Comparison of ENCODE assay signal across 10 cellular contexts in genomic region chr19:35029737-35030256, GRCh38. TPM values are rescaled to one million over a fixed set of nuclear protein-coding genes. Genes with fewer than 3 reads are reported as not detected.
DNase-seq lines count a peak whose midpoint lies in the region; ATAC-seq, FAIRE-seq and TF ChIP-seq lines count a peak whose summit lies in the region.
"Had no signal": no experiment of that assay in that cellular context is flagged by ENCODE, and none has a peak within 500 bp of the region (broad histone marks: within the 10 kb centered on the region; RNA-seq: fewer than 3 reads in every experiment).

No MANE protein-coding gene starts in this region.

- H2AK5ac ChIP-seq in mesenchymal stem cell (ENCODE audit: low read length, severe bottlenecking): no peak overlapping the region

- H3K9me3 ChIP-seq in K562 (replicated peaks; ENCODE audit: control insufficient read depth, insufficient read depth, low read depth, low read length) (no peaks in the 10 kb centered on the region), mesenchymal stem cell (ENCODE audit: control insufficient read depth, low read length) (no peaks in the 10 kb centered on the region), vagina (no peaks in the 10 kb centered on the region)

- intact Hi-C loops in K562 (cut with micrococcal nuclease): no loop called here
- intact Hi-C loops in vagina (cut with DNase I): no loop called here

- peak overlapping the region; percentile 54 for H3K4me3 Mint-ChIP-seq in activated naive CD4-positive, alpha-beta T cell treated with anti-CD3 and anti-CD28 coated beads, Interleukin-2, amount 50 U/mL, for 24 hours

- peaks cover 2 to 17% of the 10 kb centered on the region in 2 experiments; a peak in 1 of 5 replicates for H3K27me3 ChIP-seq in K562 (ENCODE audit: control insufficient read depth in 2 of 2, insufficient read depth in 2 of 2, low read length in 2 of 2)
- peaks cover 16 to 18% of the 10 kb centered on the region in 2 experiments for H3K27me3 ChIP-seq in mesenchymal stem cell (ENCODE audit: control insufficient read depth in 1 of 2, insufficient read depth in 1 of 2, low read length in 2 of 2)
- H3K27me3 ChIP-seq in vagina: no peaks in the 10 kb centered on the region

- H4K20me1 ChIP-seq in K562 (replicated peaks; ENCODE audit: control insufficient read depth, insufficient read depth, low read length): 0 out of 2 replicates have a peak, but pooled peaks cover 3% of the 10 kb centered on the region

- peaks cover 33% of the 10 kb centered on the region for H3K36me3 ChIP-seq in K562 (ENCODE audit: control insufficient read depth, insufficient read depth, low read length)
- H3K36me3 ChIP-seq in mesenchymal stem cell (ENCODE audit: control insufficient read depth in 1 of 2, insufficient read depth in 2 of 2, low read depth in 1 of 2, low read length in 2 of 2): peaks cover 41 to 45% of the 10 kb centered on the region in 2 experiments
- H3K36me3 ChIP-seq in vagina: no peaks in the 10 kb centered on the region

- H3K4me1 ChIP-seq in K562 (replicated peaks in 1 of 2; ENCODE audit: control insufficient read depth in 2 of 2, insufficient read depth in 2 of 2, low read length in 2 of 2): peaks cover 0 to 25% of the 10 kb centered on the region in 2 experiments; a peak in 4 of 5 replicates
- peaks cover 23% of the 10 kb centered on the region for H3K4me1 ChIP-seq in mesenchymal stem cell (ENCODE audit: control insufficient read depth, insufficient read depth, low read depth, low read length)
- H3K4me1 ChIP-seq in vagina: peaks cover 14% of the 10 kb centered on the region

- H4K8ac ChIP-seq in mesenchymal stem cell (ENCODE audit: low read length): no peak overlapping the region

- H3K4me2 ChIP-seq in K562 (ENCODE audit: insufficient read depth, low read length) (peak overlapping the region; percentile 70), mesenchymal stem cell (ENCODE audit: low read length, poor library complexity, severe bottlenecking) (peak overlapping the region; percentile 86)

- H3K9ac ChIP-seq in K562 (ENCODE audit: insufficient read depth in 1 of 2, low read depth in 2 of 2, low read length in 2 of 2): peak overlapping the region; percentile 12 to 79; a peak in 3 of 4 replicates
- peak overlapping the region; percentile 58 for H3K9ac ChIP-seq in mesenchymal stem cell (ENCODE audit: low read length)

- no peaks in the 10 kb centered on the region for H3K79me2 ChIP-seq in K562 (ENCODE audit: control insufficient read depth, insufficient read depth, low read length)

- peak overlapping the region; percentile 54 for H3K4me3 ChIP-seq in K562
- H3K4me3 ChIP-seq in mesenchymal stem cell (ENCODE audit: insufficient read depth in 1 of 2, low read depth in 1 of 2, low read length in 2 of 2): peak overlapping the region; percentile 60 to 62
- peak overlapping the region; percentile 47 to 86 for H3K4me3 ChIP-seq in vagina

- 0 out of 2 replicates have a peak overlapping the region, but pooled peaks have one; percentile 47 for H2AFZ ChIP-seq in K562 (ENCODE audit: low read depth, low read length)
- no peak overlapping the region for H2AFZ ChIP-seq in mesenchymal stem cell (ENCODE audit: low read depth, low read length)

- in situ Hi-C loops in K562 (cut with MboI): no loop called here

- FAIRE-seq in K562 (lab: Jason Lieb, UNC): peak; percentile 6
- FAIRE-seq in frontal cortex (lab: Jason Lieb, UNC): no peak
- FAIRE-seq: colon had no signal

- CTCF ChIA-PET in K562 (lab: Yijun Ruan, JAX; ENCODE audit: low intra/inter-chr PET ratio): no interaction called here

- no peak overlapping the region for H2BK12ac ChIP-seq in mesenchymal stem cell (ENCODE audit: low read length in 2 of 2)

- no peak overlapping the region for H3K27ac ChIP-seq in K562 (ENCODE audit: extremely low read depth, low read depth, low read length)
- no peak overlapping the region for H3K27ac ChIP-seq in mesenchymal stem cell (ENCODE audit: low read length, poor library complexity, severe bottlenecking)
- peak overlapping the region; percentile 56 for H3K27ac ChIP-seq in vagina

- H3K9me1 ChIP-seq in K562 (ENCODE audit: control insufficient read depth, insufficient read depth, low read length): no peaks in the 10 kb centered on the region

- H3K27ac Mint-ChIP-seq in activated naive CD4-positive, alpha-beta T cell treated with anti-CD3 and anti-CD28 coated beads, Interleukin-2, amount 50 U/mL, for 24 hours: no peak overlapping the region
- H3K27ac Mint-ChIP-seq: IgD-negative memory B cell had no signal

- H2BK5ac ChIP-seq in mesenchymal stem cell (ENCODE audit: low read depth, low read length, poor library complexity, severe bottlenecking): no peak overlapping the region

- H3K23ac ChIP-seq in mesenchymal stem cell (ENCODE audit: low read length in 2 of 2): no peak overlapping the region

- DNase-seq in activated naive CD4-positive, alpha-beta T cell treated with Interleukin-2 at 50 U/mL for 16 hours: no peak
- DNase-seq in K562 (ENCODE audit: extremely low read depth in 1 of 4, low spot score in 3 of 4) (peak in 3 of 4 experiments; percentile 37 to 43 (median 41)), mesenchymal stem cell (peak; percentile 7), vagina (ENCODE audit: extremely low spot score in 2 of 2) (no peak), cerebellum (ENCODE audit: low spot score) (no peak), frontal cortex (ENCODE audit: low spot score in 2 of 2) (no peak)

- ATAC-seq in K562 (peak; percentile 33), HG02623 (IDR thresholded peaks at IDR 0.05; ENCODE audit: unreplicated experiment) (no peak)

- POLR2A ChIA-PET in K562 (lab: Yijun Ruan, JAX): no interaction called here

- peaks cover 13% of the 10 kb centered on the region for H3K27me3 Mint-ChIP-seq in activated naive CD4-positive, alpha-beta T cell treated with anti-CD3 and anti-CD28 coated beads, Interleukin-2, amount 50 U/mL, for 24 hours

- H2BK15ac ChIP-seq in mesenchymal stem cell (ENCODE audit: low read depth, poor library complexity, severe bottlenecking): no peak overlapping the region

- TF ChIP-seq EP300 in K562 (IDR thresholded peaks at IDR 0.05; ENCODE audit: low read length): no peak

- BruUV-seq in K562 (replicated peaks; lab: Mats Ljungman, UMichigan): no TSS peak

- no peak for TF ChIP-seq RAD21 in K562 (CRISPR knock-in tag; conservative IDR thresholded peaks at IDR 0.05 in 1 of 2, IDR thresholded peaks at IDR 0.05 in 1 of 2)

- H3K4me1 Mint-ChIP-seq in activated naive CD4-positive, alpha-beta T cell treated with anti-CD3 and anti-CD28 coated beads, Interleukin-2, amount 50 U/mL, for 24 hours: peaks cover 7% of the 10 kb centered on the region

- H3K14ac ChIP-seq in mesenchymal stem cell (ENCODE audit: low read length in 2 of 2): no peak overlapping the region

- no peaks in the 10 kb centered on the region for H3K36me3 Mint-ChIP-seq in activated naive CD4-positive, alpha-beta T cell treated with anti-CD3 and anti-CD28 coated beads, Interleukin-2, amount 50 U/mL, for 24 hours

- H3K9me3 Mint-ChIP-seq in activated naive CD4-positive, alpha-beta T cell treated with anti-CD3 and anti-CD28 coated beads, Interleukin-2, amount 50 U/mL, for 24 hours: no peaks in the 10 kb centered on the region
- H3K9me3 Mint-ChIP-seq: IgD-negative memory B cell had no signal

- no peaks in the 10 kb centered on the region for H3K79me1 ChIP-seq in mesenchymal stem cell (replicated peaks; ENCODE audit: low read length, poor library complexity, severe bottlenecking)

- TF ChIP-seq POLR2A in K562 (conservative IDR thresholded peaks at IDR 0.05): no peak; the same call in 1 of the 2 replicates
- no peak for TF ChIP-seq POLR2A in vagina (IDR thresholded peaks at IDR 0.05)

- no peak for TF ChIP-seq CTCF in K562 (IDR thresholded peaks at IDR 0.05 in 2 of 3, conservative IDR thresholded peaks at IDR 0.05 in 1 of 3; ENCODE audit: insufficient read depth in 2 of 3, low read depth in 1 of 3, low read length in 3 of 3)
- TF ChIP-seq CTCF in vagina (IDR thresholded peaks at IDR 0.05): no peak

- no peak overlapping the region for H3K4ac ChIP-seq in mesenchymal stem cell (ENCODE audit: low read depth in 1 of 2, low read length in 2 of 2)

- H2BK120ac ChIP-seq in mesenchymal stem cell (ENCODE audit: low read depth, low read length): no peak overlapping the region

- WGBS in K562 (ENCODE audit: insufficient coverage, low coverage, missing lambda C conversion rate): 21% methylated on average over 9 of the region's 11 CpGs
- WGBS in mesenchymal stem cell: 31% methylated on average over 11 of the region's 11 CpGs

- no peak overlapping the region for H3K18ac ChIP-seq in mesenchymal stem cell (ENCODE audit: low read depth in 1 of 2, low read length in 2 of 2)

- no peak overlapping the region for H4K91ac ChIP-seq in mesenchymal stem cell (ENCODE audit: low read length)

RNA-seq across cellular contexts. Expression of gene SCN1B, which starts 0.5 kb away (rescaled TPM):
- total RNA-seq in K562 (2011; cell fraction: chromatin; rRNA removed; ENCODE audit: low replicate concordance): 6.3 and 14.6 TPM in 2 replicates
- 7.7 and 7.9 TPM in 2 replicates for total RNA-seq in K562 (2011; cell fraction: nucleolus; rRNA removed)
- total RNA-seq in K562 (2011; cell fraction: nucleoplasm; rRNA removed): 8.3 and 13.4 TPM in 2 replicates
- total RNA-seq in K562 (2014; rRNA removed) (0.91 and 1.6 TPM in 2 replicates), K562 (2014; rRNA removed; fragmentation: Illumina TruSeq; extraction: Trizol) (0.51 and 0.80 TPM in 2 replicates), K562 (2015; rRNA removed; fragmentation: Illumina TruSeq; extraction: Trizol) (0.91 and 1.2 TPM in 2 replicates), K562 (2021) (1.8 TPM in 2 replicates), vagina (8.6 TPM), cerebellum (7.5 TPM), frontal cortex (0.82 TPM)
- polyA plus RNA-seq in K562 (2011; rRNA removed) (2.5 and 4.2 TPM in 2 replicates), K562 (2014; fragmentation: Illumina TruSeq; extraction: Trizol) (0.79 and 1.0 TPM in 2 replicates), K562 (2014; fragmentation: Nextera tagmentation; extraction: Ambion mirVana) (under 1 TPM; 0.03 to 0.06 TPM), K562 (2014; rRNA removed) (1.2 and 2.1 TPM in 2 replicates)
- polyA plus RNA-seq in K562 (2011; cell fraction: cytosol; rRNA removed): 2.3 and 2.6 TPM in 2 replicates
- polyA plus RNA-seq in K562 (2011; cell fraction: nucleus; rRNA removed): 9.1 and 10.0 TPM in 2 replicates
- polyA plus RNA-seq in K562 (2012): 1.4 and 3.7 TPM in 2 replicates
- polyA minus RNA-seq in K562 (2011; rRNA and poly(A)+ RNA removed): 1.1 and 2.6 TPM in 2 replicates
- 1.2 and 1.5 TPM in 2 replicates for polyA minus RNA-seq in K562 (2011; cell fraction: cytosol; rRNA and poly(A)+ RNA removed)
- polyA minus RNA-seq in K562 (2011; cell fraction: nucleus; rRNA and poly(A)+ RNA removed): 1.6 and 2.2 TPM in 2 replicates
- 4.9 TPM for polyA plus RNA-seq in mesenchymal stem cell (2013, experiment 1 of 2)
- 5.4 TPM for polyA plus RNA-seq in mesenchymal stem cell (2013, experiment 2 of 2)
- polyA plus RNA-seq: IgD-negative memory B cell had no signal

RNA-seq across cellular contexts. Expression of gene HPN, which starts 11.7 kb away (rescaled TPM):
- total RNA-seq in K562 (2011; cell fraction: chromatin; rRNA removed; ENCODE audit: low replicate concordance): 0.30 and 0.74 TPM in 2 replicates
- 0.26 and 0.67 TPM in 2 replicates for total RNA-seq in K562 (2011; cell fraction: nucleolus; rRNA removed)
- total RNA-seq in K562 (2011; cell fraction: nucleoplasm; rRNA removed): 0.59 and 0.99 TPM in 2 replicates
- not detected in 2 replicates for total RNA-seq in K562 (2014; rRNA removed)
- total RNA-seq in K562 (2014; rRNA removed; fragmentation: Illumina TruSeq; extraction: Trizol): not detected in 2 replicates
- 0.15 TPM in 1 of 2 replicates, not detected in the other for total RNA-seq in K562 (2015; rRNA removed; fragmentation: Illumina TruSeq; extraction: Trizol)
- 0.20 and 0.36 TPM in 2 replicates for total RNA-seq in K562 (2021)
- 0.10 and 0.11 TPM in 2 replicates for polyA plus RNA-seq in K562 (2011; rRNA removed)
- 0.09 and 0.12 TPM in 2 replicates for polyA plus RNA-seq in K562 (2011; cell fraction: cytosol; rRNA removed)
- 0.63 and 1.3 TPM in 2 replicates for polyA plus RNA-seq in K562 (2011; cell fraction: nucleus; rRNA removed)
- 0.10 and 1.7 TPM in 2 replicates for polyA plus RNA-seq in K562 (2012)
- not detected in 2 replicates for polyA plus RNA-seq in K562 (2014; fragmentation: Illumina TruSeq; extraction: Trizol)
- polyA plus RNA-seq in K562 (2014; fragmentation: Nextera tagmentation; extraction: Ambion mirVana): not detected
- polyA plus RNA-seq in K562 (2014; rRNA removed): not detected in 2 replicates
- polyA minus RNA-seq in K562 (2011; rRNA and poly(A)+ RNA removed): not detected in 2 replicates
- not detected in 2 replicates for polyA minus RNA-seq in K562 (2011; cell fraction: cytosol; rRNA and poly(A)+ RNA removed)
- 0.27 and 0.56 TPM in 2 replicates for polyA minus RNA-seq in K562 (2011; cell fraction: nucleus; rRNA and poly(A)+ RNA removed)
- 0.21 TPM for polyA plus RNA-seq in mesenchymal stem cell (2013, experiment 1 of 2)
- polyA plus RNA-seq in mesenchymal stem cell (2013, experiment 2 of 2): 0.15 TPM
- total RNA-seq in vagina: not detected
- 0.27 TPM for total RNA-seq in cerebellum
- not detected for total RNA-seq in frontal cortex
- polyA plus RNA-seq: IgD-negative memory B cell had no signal

RNA-seq across cellular contexts. Expression of gene GRAMD1A, which starts 29.7 kb away (rescaled TPM):
- 167 and 288 TPM in 2 replicates for total RNA-seq in K562 (2011; cell fraction: chromatin; rRNA removed; ENCODE audit: low replicate concordance)
- 130 and 133 TPM in 2 replicates for total RNA-seq in K562 (2011; cell fraction: nucleolus; rRNA removed)
- 132 and 192 TPM in 2 replicates for total RNA-seq in K562 (2011; cell fraction: nucleoplasm; rRNA removed)
- total RNA-seq in K562 (2014; rRNA removed) (41.8 and 47.0 TPM in 2 replicates), K562 (2014; rRNA removed; fragmentation: Illumina TruSeq; extraction: Trizol) (13.9 and 16.4 TPM in 2 replicates), K562 (2015; rRNA removed; fragmentation: Illumina TruSeq; extraction: Trizol) (19.4 and 20.5 TPM in 2 replicates), K562 (2021) (58.7 and 62.5 TPM in 2 replicates), vagina (61.9 TPM), cerebellum (50.0 TPM), frontal cortex (29.3 TPM)
- polyA plus RNA-seq in K562 (2011; rRNA removed) (39.4 and 54.3 TPM in 2 replicates), K562 (2014; fragmentation: Illumina TruSeq; extraction: Trizol) (38.5 and 54.1 TPM in 2 replicates), K562 (2014; fragmentation: Nextera tagmentation; extraction: Ambion mirVana) (1 to 10 TPM; 1.4 to 1.7 TPM), K562 (2014; rRNA removed) (61.7 and 63.8 TPM in 2 replicates)
- 51.1 and 57.8 TPM in 2 replicates for polyA plus RNA-seq in K562 (2011; cell fraction: cytosol; rRNA removed)
- polyA plus RNA-seq in K562 (2011; cell fraction: nucleus; rRNA removed): 131 and 183 TPM in 2 replicates
- 35.7 and 68.6 TPM in 2 replicates for polyA plus RNA-seq in K562 (2012)
- 41.4 and 44.4 TPM in 2 replicates for polyA minus RNA-seq in K562 (2011; rRNA and poly(A)+ RNA removed)
- polyA minus RNA-seq in K562 (2011; cell fraction: cytosol; rRNA and poly(A)+ RNA removed): 39.7 and 39.8 TPM in 2 replicates
- 31.2 and 45.4 TPM in 2 replicates for polyA minus RNA-seq in K562 (2011; cell fraction: nucleus; rRNA and poly(A)+ RNA removed)
- 54.4 TPM for polyA plus RNA-seq in mesenchymal stem cell (2013, experiment 1 of 2)
- polyA plus RNA-seq in mesenchymal stem cell (2013, experiment 2 of 2): 53.5 TPM

Comparison
In these comparisons a context has a peak if more than half of its experiments do, and no peak if none do; other contexts are left out.
1. DNase-seq: peak in K562 (3 of 4) and mesenchymal stem cell (single experiment); none in activated naive CD4-positive, alpha-beta T cell treated with Interleukin-2 at 50 U/mL for 16 hours (single experiment), vagina (0 of 2), cerebellum (single experiment) and frontal cortex (0 of 2).
2. Peak in every context shown above with its lines, with median percentiles within 50 percentile points of each other: H3K4me3 ChIP-seq.